1 cellular context compared by ENCODE assay signal in genomic region chr2:26764078-26764887, GRCh38.
TF ChIP-seq lines count a peak whose summit lies in the region.

Gene SLC35F6, plus strand, starts transcription at chr2:26764284. Its CDS starts 66 bp downstream, at chr2:26764350.

TF ChIP-seq in HepG2, 621 proteins besides CTCF, POLR2A, EP300 and RAD21 (continued from another document and continues in another):
- TF ChIP-seq REST (IDR thresholded peaks at IDR 0.05; ENCODE audit: borderline replicate concordance in 1 of 2, low read depth in 1 of 2, low read length in 2 of 2): no peak
- TF ChIP-seq MYPOP (CRISPR knock-in tag; IDR thresholded peaks at IDR 0.05): peak; percentile 61
- TF ChIP-seq IKZF5 (CRISPR knock-in tag; IDR thresholded peaks at IDR 0.05): peak; percentile 68; the same call in 1 of the 2 replicates
- TF ChIP-seq BORCS8-MEF2B (CRISPR knock-in tag; IDR thresholded peaks at IDR 0.05): peak; percentile 76; the same call in 1 of the 2 replicates
- no peak; the same call in 1 of the 2 replicates for TF ChIP-seq HIC2 (CRISPR knock-in tag; IDR thresholded peaks at IDR 0.05; ENCODE audit: low read depth)
- TF ChIP-seq TRIM24 (CRISPR knock-in tag; IDR thresholded peaks at IDR 0.05): no peak
- peak; percentile 64 for TF ChIP-seq HNRNPK (IDR thresholded peaks at IDR 0.05; ENCODE audit: low read depth, low read length, poor library complexity, severe bottlenecking)
- 0 out of 2 replicates have a peak, but pooled peaks have one; percentile 71 for TF ChIP-seq CSRNP1 (CRISPR knock-in tag; IDR thresholded peaks at IDR 0.05)
- TF ChIP-seq MXI1 (IDR thresholded peaks at IDR 0.05; ENCODE audit: borderline replicate concordance, low read depth, low read length): peak; percentile 62; the same call in 1 of the 3 replicates
- TF ChIP-seq SKIL (CRISPR knock-in tag; IDR thresholded peaks at IDR 0.05; ENCODE audit: borderline replicate concordance): no peak
- no peak for TF ChIP-seq KDM6A (CRISPR knock-in tag; IDR thresholded peaks at IDR 0.05; ENCODE audit: low read depth)
- TF ChIP-seq PBX2 (CRISPR knock-in tag; IDR thresholded peaks at IDR 0.05): no peak
- peak; percentile 84 for TF ChIP-seq ZBTB7A (CRISPR knock-in tag; IDR thresholded peaks at IDR 0.05)
- TF ChIP-seq NONO (IDR thresholded peaks at IDR 0.05): no peak
- TF ChIP-seq NONO (CRISPR knock-in tag; conservative IDR thresholded peaks at IDR 0.05): peak; percentile 27; the same call in 1 of the 2 replicates
- TF ChIP-seq TCF7L2 (IDR thresholded peaks at IDR 0.05; ENCODE audit: low read depth, low read length): no peak
- no peak for TF ChIP-seq SRSF4 (IDR thresholded peaks at IDR 0.05; ENCODE audit: low read depth, low read length, poor library complexity, severe bottlenecking)
- TF ChIP-seq ZNF564 (CRISPR knock-in tag; IDR thresholded peaks at IDR 0.05): no peak; the same call in 1 of the 2 replicates
- TF ChIP-seq ZBTB42 (CRISPR knock-in tag; IDR thresholded peaks at IDR 0.05): peak; percentile 85; the same call in 1 of the 2 replicates
- TF ChIP-seq NCOA2 (CRISPR knock-in tag; IDR thresholded peaks at IDR 0.05): no peak
- no peak for TF ChIP-seq MTERF4 (CRISPR knock-in tag; IDR thresholded peaks at IDR 0.05)
- peak; percentile 55; the same call in 1 of the 2 replicates for TF ChIP-seq ZNF776 (CRISPR knock-in tag; IDR thresholded peaks at IDR 0.05)
- TF ChIP-seq ZFP1 (CRISPR knock-in tag; IDR thresholded peaks at IDR 0.05): 0 out of 2 replicates have a peak, but pooled peaks have one; percentile 26
- TF ChIP-seq ZSCAN5A (CRISPR knock-in tag; IDR thresholded peaks at IDR 0.05; ENCODE audit: borderline replicate concordance): no peak; the same call in 1 of the 2 replicates
- no peak for TF ChIP-seq HOXA9 (CRISPR knock-in tag; IDR thresholded peaks at IDR 0.05; ENCODE audit: borderline replicate concordance)
- peak; percentile 48; the same call in 1 of the 2 replicates for TF ChIP-seq GATAD2A (CRISPR knock-in tag; IDR thresholded peaks at IDR 0.05)
- no peak for TF ChIP-seq MATR3 (CRISPR knock-in tag; IDR thresholded peaks at IDR 0.05)
- peak; percentile 14 for TF ChIP-seq XRCC5 (optimal IDR thresholded peaks at IDR 0.05; ENCODE audit: low read length)
- no peak; the same call in 1 of the 2 replicates for TF ChIP-seq ZNF670 (CRISPR knock-in tag; IDR thresholded peaks at IDR 0.05; ENCODE audit: borderline replicate concordance)
- peak; percentile 66 for TF ChIP-seq ZFP90 (CRISPR knock-in tag; IDR thresholded peaks at IDR 0.05; ENCODE audit: borderline replicate concordance)
- no peak for TF ChIP-seq KDM1A (CRISPR knock-in tag; IDR thresholded peaks at IDR 0.05)
- peak; percentile 74 for TF ChIP-seq TFDP2 (CRISPR knock-in tag; IDR thresholded peaks at IDR 0.05)
- TF ChIP-seq MED8 (CRISPR knock-in tag; IDR thresholded peaks at IDR 0.05; ENCODE audit: insufficient replicate concordance): peak; percentile 59
- no peak for TF ChIP-seq CERS6 (CRISPR knock-in tag; IDR thresholded peaks at IDR 0.05)
- TF ChIP-seq AHR (CRISPR knock-in tag; IDR thresholded peaks at IDR 0.05): 0 out of 2 replicates have a peak, but pooled peaks have one; percentile 66
- no peak; the same call in 1 of the 2 replicates for TF ChIP-seq ZBTB8A (CRISPR knock-in tag; IDR thresholded peaks at IDR 0.05; ENCODE audit: borderline replicate concordance, low read depth)
- no peak for TF ChIP-seq STAT6 (CRISPR knock-in tag; IDR thresholded peaks at IDR 0.05; ENCODE audit: borderline replicate concordance)
- TF ChIP-seq RARA (CRISPR knock-in tag; IDR thresholded peaks at IDR 0.05): 0 out of 2 replicates have a peak, but pooled peaks have one; percentile 11
